10 cellular contexts compared by ENCODE assay signal in the genomic region with DNA sequence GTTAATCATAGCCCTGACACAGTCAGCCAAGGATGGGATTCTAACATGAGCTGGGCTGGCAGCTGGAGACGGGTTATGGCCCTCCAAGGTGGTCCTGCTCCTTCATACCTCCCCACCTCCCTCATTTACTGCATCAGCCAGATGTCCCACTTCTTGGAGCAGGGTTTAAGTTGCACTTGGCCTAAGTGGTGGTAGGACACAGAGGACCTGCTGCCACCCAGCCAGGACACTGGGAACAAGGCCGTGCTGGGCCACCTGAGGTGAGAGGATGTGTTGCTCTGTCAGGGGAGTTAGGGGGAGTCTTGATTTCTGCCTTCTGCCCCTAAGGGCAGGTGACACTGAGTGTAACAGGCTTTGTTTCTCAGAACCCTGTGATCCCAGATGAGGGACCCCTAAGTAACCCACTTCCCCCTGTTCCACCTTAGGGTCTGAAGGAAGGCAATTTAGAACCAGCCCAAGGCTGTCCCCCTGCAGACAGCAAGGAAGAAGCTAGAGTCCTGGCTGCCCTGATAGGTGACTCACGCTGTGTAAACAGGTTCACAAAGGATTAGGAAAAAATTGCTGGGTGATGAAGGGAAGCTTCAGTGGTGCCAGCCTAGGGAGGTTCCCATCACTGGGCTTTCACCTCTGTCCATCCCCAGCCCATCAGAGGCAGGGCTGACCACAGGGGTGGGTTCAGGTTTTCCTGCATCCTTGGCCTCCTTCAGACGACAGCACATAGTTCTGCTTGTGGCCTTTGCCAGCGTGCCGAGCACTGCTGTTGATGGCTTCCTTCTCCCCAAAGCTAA.
DNase-seq lines count a peak whose midpoint lies in the region; ATAC-seq and TF ChIP-seq lines count a peak whose summit lies in the region.
"Had no signal": no experiment of that assay in that cellular context is flagged by ENCODE, and none has a peak within 500 bp of the region (broad histone marks: within the 10 kb centered on the region; RNA-seq: fewer than 3 reads in every experiment).

No MANE protein-coding gene starts in this region.

- H3K9me3 Mint-ChIP-seq in central memory CD8-positive, alpha-beta T cell: no peaks in the 10 kb centered on the region
- H3K9me3 Mint-ChIP-seq in neural progenitor cell: no peaks in the 10 kb centered on the region
- H3K9me3 Mint-ChIP-seq: natural killer cell had no signal

- peaks cover 20% of the 10 kb centered on the region for H3K4me1 ChIP-seq in neural progenitor cell

- H3F3A ChIP-seq in neural progenitor cell (ENCODE audit: low read depth): peaks cover 21% of the 10 kb centered on the region

- H3K27ac Mint-ChIP-seq in central memory CD8-positive, alpha-beta T cell (ENCODE audit: low read depth): peak overlapping the region; percentile 30
- peak overlapping the region; percentile 96 for H3K27ac Mint-ChIP-seq in neural progenitor cell
- H3K27ac Mint-ChIP-seq: natural killer cell had no signal

- no peaks in the 10 kb centered on the region for H3K36me3 ChIP-seq in neural progenitor cell

- no peak overlapping the region for H3K27ac ChIP-seq in neural progenitor cell

- no peaks in the 10 kb centered on the region for H4K20me1 ChIP-seq in neural progenitor cell (ENCODE audit: low read depth)

- no peaks in the 10 kb centered on the region for H3K79me2 ChIP-seq in neural progenitor cell (ENCODE audit: low read depth)

- no peaks in the 10 kb centered on the region for H3K9me3 ChIP-seq in neural progenitor cell (ENCODE audit: low read depth)
- H3K9me3 ChIP-seq: Peyer's patch had no signal

- H2AFZ ChIP-seq in neural progenitor cell (replicated peaks): no peak overlapping the region

- no peaks in the 10 kb centered on the region for H3K27me3 ChIP-seq in neural progenitor cell
- H3K27me3 ChIP-seq: Peyer's patch had no signal

- peaks cover 6% of the 10 kb centered on the region for H3K4me1 Mint-ChIP-seq in central memory CD8-positive, alpha-beta T cell
- H3K4me1 Mint-ChIP-seq in neural progenitor cell: peaks cover 75% of the 10 kb centered on the region
- H3K4me1 Mint-ChIP-seq: natural killer cell had no signal

- peaks cover 19% of the 10 kb centered on the region for H3K36me3 Mint-ChIP-seq in central memory CD8-positive, alpha-beta T cell (ENCODE audit: insufficient read depth)
- peaks cover 4% of the 10 kb centered on the region for H3K36me3 Mint-ChIP-seq in neural progenitor cell
- H3K36me3 Mint-ChIP-seq: natural killer cell had no signal

- H3K4me3 Mint-ChIP-seq in central memory CD8-positive, alpha-beta T cell: no peak overlapping the region
- no peak overlapping the region for H3K4me3 Mint-ChIP-seq in neural progenitor cell
- H3K4me3 Mint-ChIP-seq: natural killer cell had no signal

- DNase-seq in DMS153 treated with DMSO at 0.1 percent for 48 hours (lab: John Stamatoyannopoulos, UW; ENCODE audit: unreplicated experiment) (peak; percentile 56), NCI-H146 (lab: John Stamatoyannopoulos, UW) (peak; percentile 49), neural progenitor cell (ENCODE audit: low spot score) (no peak), 8988T (no peak), NCI-H2227 (lab: John Stamatoyannopoulos, UW; ENCODE audit: unreplicated experiment) (no peak), HUDEP-2 (lab: John Stamatoyannopoulos, UW; ENCODE audit: unreplicated experiment in 76 of 76) (no peak)
- no peak for DNase-seq in central memory CD8-positive, alpha-beta T cell (ENCODE audit: low spot score in 2 of 2)
- DNase-seq: natural killer cell, Peyer's patch had no signal

- no peak overlapping the region for H3K4me3 ChIP-seq in neural progenitor cell
- H3K4me3 ChIP-seq: Peyer's patch had no signal

- ATAC-seq in central memory CD8-positive, alpha-beta T cell (replicated peaks; ENCODE audit: extremely low read depth, poor library complexity, severe bottlenecking): no peak
- ATAC-seq in HG02798 (IDR thresholded peaks at IDR 0.05; ENCODE audit: poor library complexity, unreplicated experiment): no peak
- ATAC-seq: natural killer cell had no signal

- no peak overlapping the region for H3K4me2 ChIP-seq in neural progenitor cell

- no peak overlapping the region for H3K9ac ChIP-seq in neural progenitor cell

- TF ChIP-seq CTCF in neural progenitor cell (IDR thresholded peaks at IDR 0.05): no peak

- H3K27me3 Mint-ChIP-seq in central memory CD8-positive, alpha-beta T cell: no peaks in the 10 kb centered on the region
- H3K27me3 Mint-ChIP-seq in neural progenitor cell (ENCODE audit: insufficient read depth, low read depth): peaks cover 6% of the 10 kb centered on the region

Comparison
In these comparisons a context has a peak if more than half of its experiments do, and no peak if none do; other contexts are left out.
1. DNase-seq: peak in DMS153 treated with DMSO at 0.1 percent for 48 hours (single experiment) and NCI-H146 (single experiment); none in central memory CD8-positive, alpha-beta T cell (0 of 2), neural progenitor cell (single experiment), 8988T (single experiment), NCI-H2227 (single experiment) and HUDEP-2 (0 of 76).